2 cellular contexts compared by ENCODE assay signal in the genomic region with DNA sequence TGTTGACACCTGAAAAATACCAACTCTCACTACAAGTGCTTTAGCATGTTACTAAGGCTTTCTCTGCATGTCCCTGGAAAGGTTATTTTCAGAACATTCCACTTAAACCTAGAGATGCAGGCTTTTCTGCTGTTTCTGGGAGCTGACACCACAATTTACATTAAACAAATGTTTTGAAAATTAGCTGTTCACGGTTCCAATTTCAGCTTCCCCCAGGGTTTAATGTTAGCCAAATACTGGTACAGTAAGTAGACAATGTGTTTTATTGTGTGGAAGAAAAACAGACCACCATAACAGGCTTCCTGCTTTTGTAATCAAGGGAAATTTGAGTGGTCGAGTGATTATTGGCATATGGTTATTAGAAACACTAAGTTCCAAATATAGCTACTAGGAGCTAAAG.
TF ChIP-seq lines count a peak whose summit lies in the region.

No MANE protein-coding gene starts in this region.

TF ChIP-seq in IMR-90, 13 proteins besides CTCF, POLR2A, EP300 and RAD21:
- TF ChIP-seq RFX5 (IDR thresholded peaks at IDR 0.05; ENCODE audit: low read depth, low read length): no peak
- no peak for TF ChIP-seq CEBPB (IDR thresholded peaks at IDR 0.05; ENCODE audit: low read depth, low read length)
- TF ChIP-seq NFE2L2 (IDR thresholded peaks at IDR 0.05; ENCODE audit: low read depth, low read length): no peak
- no peak for TF ChIP-seq RCOR1 (IDR thresholded peaks at IDR 0.05; ENCODE audit: insufficient replicate concordance, low read length)
- no peak for TF ChIP-seq SMC3 (IDR thresholded peaks at IDR 0.05; ENCODE audit: low read depth, low read length)
- no peak for TF ChIP-seq MAZ (IDR thresholded peaks at IDR 0.05; ENCODE audit: borderline replicate concordance, low read depth, low read length)
- no peak for TF ChIP-seq MXI1 (IDR thresholded peaks at IDR 0.05; ENCODE audit: borderline replicate concordance, low read depth, low read length)
- TF ChIP-seq MAFK (IDR thresholded peaks at IDR 0.05; ENCODE audit: low read depth, low read length): no peak
- TF ChIP-seq, protein P1, sequence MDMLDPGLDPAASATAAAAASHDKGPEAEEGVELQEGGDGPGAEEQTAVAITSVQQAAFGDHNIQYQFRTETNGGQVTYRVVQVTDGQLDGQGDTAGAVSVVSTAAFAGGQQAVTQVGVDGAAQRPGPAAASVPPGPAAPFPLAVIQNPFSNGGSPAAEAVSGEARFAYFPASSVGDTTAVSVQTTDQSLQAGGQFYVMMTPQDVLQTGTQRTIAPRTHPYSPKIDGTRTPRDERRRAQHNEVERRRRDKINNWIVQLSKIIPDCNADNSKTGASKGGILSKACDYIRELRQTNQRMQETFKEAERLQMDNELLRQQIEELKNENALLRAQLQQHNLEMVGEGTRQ (IDR thresholded peaks at IDR 0.05; ENCODE audit: low read depth, low read length): no peak
- TF ChIP-seq, protein P2, sequence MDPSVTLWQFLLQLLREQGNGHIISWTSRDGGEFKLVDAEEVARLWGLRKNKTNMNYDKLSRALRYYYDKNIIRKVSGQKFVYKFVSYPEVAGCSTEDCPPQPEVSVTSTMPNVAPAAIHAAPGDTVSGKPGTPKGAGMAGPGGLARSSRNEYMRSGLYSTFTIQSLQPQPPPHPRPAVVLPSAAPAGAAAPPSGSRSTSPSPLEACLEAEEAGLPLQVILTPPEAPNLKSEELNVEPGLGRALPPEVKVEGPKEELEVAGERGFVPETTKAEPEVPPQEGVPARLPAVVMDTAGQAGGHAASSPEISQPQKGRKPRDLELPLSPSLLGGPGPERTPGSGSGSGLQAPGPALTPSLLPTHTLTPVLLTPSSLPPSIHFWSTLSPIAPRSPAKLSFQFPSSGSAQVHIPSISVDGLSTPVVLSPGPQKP (IDR thresholded peaks at IDR 0.05; ENCODE audit: borderline replicate concordance, low read depth, low read length): no peak
- no peak for TF ChIP-seq FOS (IDR thresholded peaks at IDR 0.05; ENCODE audit: low read depth, low read length)
- TF ChIP-seq BHLHE40 (IDR thresholded peaks at IDR 0.05; ENCODE audit: low read depth, low read length): no peak
- TF ChIP-seq CHD1 (IDR thresholded peaks at IDR 0.05; ENCODE audit: low read depth, low read length): no peak

TF ChIP-seq in endothelial cell of umbilical vein, 7 proteins besides CTCF, POLR2A, EP300 and RAD21:
- TF ChIP-seq POLR2AphosphoS5 (IDR thresholded peaks at IDR 0.05; ENCODE audit: insufficient read depth, low read depth, low read length) (no peak), EZH2 (IDR thresholded peaks at IDR 0.05; ENCODE audit: borderline replicate concordance, low read depth, low read length, severe bottlenecking) (no peak)
TF ChIP-seq in endothelial cell of umbilical vein: peak in this region for 0.
